Comparison of ENCODE assay signal across 1 cellular context in the genomic region with DNA sequence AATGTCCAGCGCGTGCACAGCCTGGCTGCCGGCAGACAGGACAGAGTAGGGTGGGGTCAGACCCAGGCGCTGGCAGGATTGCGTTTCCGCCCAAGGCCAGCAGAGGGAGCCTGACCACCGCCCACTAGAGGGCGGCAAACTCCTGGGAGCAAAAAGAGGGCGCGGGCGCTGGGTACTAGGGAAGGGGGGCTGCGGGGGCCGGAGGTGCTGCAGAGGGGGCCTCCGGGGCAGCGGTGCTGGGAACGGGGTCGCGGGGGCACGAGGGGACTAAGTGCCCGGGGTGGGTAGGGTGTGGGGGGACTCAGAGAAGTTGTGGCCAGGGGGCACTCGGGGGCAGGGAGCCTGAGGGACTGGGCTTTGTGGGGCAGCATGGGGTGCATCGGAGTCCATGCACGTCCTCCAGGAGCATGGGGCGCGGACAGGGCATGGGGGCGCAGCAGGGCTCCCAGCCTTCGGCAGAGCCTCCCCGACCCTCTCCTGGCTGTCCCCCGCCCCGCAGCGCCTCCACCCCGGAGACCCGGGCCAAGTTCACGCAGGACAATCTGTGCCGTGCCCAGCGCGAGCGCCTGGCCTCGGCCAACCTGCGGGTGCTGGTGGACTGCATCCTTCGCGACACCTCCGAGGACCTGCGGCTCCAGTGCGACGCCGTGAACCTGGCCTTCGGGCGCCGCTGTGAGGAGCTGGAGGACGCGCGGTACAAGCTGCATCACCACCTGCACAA.
TF ChIP-seq lines count a peak whose summit lies in the region.

No MANE protein-coding gene starts in this region.

TF ChIP-seq in K562, 482 proteins besides CTCF, POLR2A, EP300 and RAD21 (continued from another document and continues in another):
- TF ChIP-seq TBP (optimal IDR thresholded peaks at IDR 0.05; ENCODE audit: low read depth, low read length) = no peak
- TF ChIP-seq KAT2B (IDR thresholded peaks at IDR 0.05; ENCODE audit: low read depth, low read length) = peak; percentile 52
- no peak for TF ChIP-seq ZNF133 (CRISPR knock-in tag; IDR thresholded peaks at IDR 0.05)
- no peak for TF ChIP-seq ESRRA (IDR thresholded peaks at IDR 0.05; ENCODE audit: borderline replicate concordance, low read depth)
- no peak for TF ChIP-seq ZNF644 (tag; IDR thresholded peaks at IDR 0.05; ENCODE audit: low read depth)
- TF ChIP-seq, protein P1, sequence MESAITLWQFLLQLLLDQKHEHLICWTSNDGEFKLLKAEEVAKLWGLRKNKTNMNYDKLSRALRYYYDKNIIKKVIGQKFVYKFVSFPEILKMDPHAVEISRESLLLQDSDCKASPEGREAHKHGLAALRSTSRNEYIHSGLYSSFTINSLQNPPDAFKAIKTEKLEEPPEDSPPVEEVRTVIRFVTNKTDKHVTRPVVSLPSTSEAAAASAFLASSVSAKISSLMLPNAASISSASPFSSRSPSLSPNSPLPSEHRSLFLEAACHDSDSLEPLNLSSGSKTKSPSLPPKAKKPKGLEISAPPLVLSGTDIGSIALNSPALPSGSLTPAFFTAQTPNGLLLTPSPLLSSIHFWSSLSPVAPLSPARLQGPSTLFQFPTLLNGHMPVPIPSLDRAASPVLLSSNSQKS (CRISPR knock-in tag; IDR thresholded peaks at IDR 0.05) = no peak
- TF ChIP-seq MYBL2 (IDR thresholded peaks at IDR 0.05; ENCODE audit: low read depth) = no peak
- TF ChIP-seq MYBL2 (CRISPR knock-in tag; IDR thresholded peaks at IDR 0.05; ENCODE audit: borderline replicate concordance) = no peak
- TF ChIP-seq, protein P2, sequence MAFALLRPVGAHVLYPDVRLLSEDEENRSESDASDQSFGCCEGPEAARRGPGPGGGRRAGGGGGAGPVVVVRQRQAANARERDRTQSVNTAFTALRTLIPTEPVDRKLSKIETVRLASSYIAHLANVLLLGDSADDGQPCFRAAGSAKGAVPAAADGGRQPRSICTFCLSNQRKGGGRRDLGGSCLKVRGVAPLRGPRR (CRISPR knock-in tag; IDR thresholded peaks at IDR 0.05) = no peak
- 0 out of 2 replicates have a peak, but pooled peaks have one; percentile 22 for TF ChIP-seq ZBTB7A (IDR thresholded peaks at IDR 0.05; ENCODE audit: borderline replicate concordance, control insufficient read depth, low read depth, low read length)
- no peak for TF ChIP-seq CREB1 (IDR thresholded peaks at IDR 0.05)
- TF ChIP-seq CREB1 (CRISPR knock-in tag; IDR thresholded peaks at IDR 0.05) = no peak
- TF ChIP-seq, protein P3, sequence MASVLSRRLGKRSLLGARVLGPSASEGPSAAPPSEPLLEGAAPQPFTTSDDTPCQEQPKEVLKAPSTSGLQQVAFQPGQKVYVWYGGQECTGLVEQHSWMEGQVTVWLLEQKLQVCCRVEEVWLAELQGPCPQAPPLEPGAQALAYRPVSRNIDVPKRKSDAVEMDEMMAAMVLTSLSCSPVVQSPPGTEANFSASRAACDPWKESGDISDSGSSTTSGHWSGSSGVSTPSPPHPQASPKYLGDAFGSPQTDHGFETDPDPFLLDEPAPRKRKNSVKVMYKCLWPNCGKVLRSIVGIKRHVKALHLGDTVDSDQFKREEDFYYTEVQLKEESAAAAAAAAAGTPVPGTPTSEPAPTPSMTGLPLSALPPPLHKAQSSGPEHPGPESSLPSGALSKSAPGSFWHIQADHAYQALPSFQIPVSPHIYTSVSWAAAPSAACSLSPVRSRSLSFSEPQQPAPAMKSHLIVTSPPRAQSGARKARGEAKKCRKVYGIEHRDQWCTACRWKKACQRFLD (CRISPR knock-in tag; IDR thresholded peaks at IDR 0.05) = no peak
- TF ChIP-seq, protein P4, sequence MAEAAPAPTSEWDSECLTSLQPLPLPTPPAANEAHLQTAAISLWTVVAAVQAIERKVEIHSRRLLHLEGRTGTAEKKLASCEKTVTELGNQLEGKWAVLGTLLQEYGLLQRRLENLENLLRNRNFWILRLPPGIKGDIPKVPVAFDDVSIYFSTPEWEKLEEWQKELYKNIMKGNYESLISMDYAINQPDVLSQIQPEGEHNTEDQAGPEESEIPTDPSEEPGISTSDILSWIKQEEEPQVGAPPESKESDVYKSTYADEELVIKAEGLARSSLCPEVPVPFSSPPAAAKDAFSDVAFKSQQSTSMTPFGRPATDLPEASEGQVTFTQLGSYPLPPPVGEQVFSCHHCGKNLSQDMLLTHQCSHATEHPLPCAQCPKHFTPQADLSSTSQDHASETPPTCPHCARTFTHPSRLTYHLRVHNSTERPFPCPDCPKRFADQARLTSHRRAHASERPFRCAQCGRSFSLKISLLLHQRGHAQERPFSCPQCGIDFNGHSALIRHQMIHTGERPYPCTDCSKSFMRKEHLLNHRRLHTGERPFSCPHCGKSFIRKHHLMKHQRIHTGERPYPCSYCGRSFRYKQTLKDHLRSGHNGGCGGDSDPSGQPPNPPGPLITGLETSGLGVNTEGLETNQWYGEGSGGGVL (CRISPR knock-in tag; IDR thresholded peaks at IDR 0.05) = no peak
- TF ChIP-seq, protein P5, sequence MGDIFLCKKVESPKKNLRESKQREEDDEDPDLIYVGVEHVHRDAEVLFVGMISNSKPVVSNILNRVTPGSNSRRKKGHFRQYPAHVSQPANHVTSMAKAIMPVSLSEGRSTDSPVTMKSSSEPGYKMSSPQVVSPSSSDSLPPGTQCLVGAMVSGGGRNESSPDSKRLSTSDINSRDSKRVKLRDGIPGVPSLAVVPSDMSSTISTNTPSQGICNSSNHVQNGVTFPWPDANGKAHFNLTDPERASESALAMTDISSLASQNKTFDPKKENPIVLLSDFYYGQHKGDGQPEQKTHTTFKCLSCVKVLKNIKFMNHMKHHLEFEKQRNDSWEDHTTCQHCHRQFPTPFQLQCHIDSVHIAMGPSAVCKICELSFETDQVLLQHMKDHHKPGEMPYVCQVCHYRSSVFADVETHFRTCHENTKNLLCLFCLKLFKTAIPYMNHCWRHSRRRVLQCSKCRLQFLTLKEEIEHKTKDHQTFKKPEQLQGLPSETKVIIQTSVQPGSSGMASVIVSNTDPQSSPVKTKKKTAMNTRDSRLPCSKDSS (IDR thresholded peaks at IDR 0.05; ENCODE audit: low read depth, partially characterized antibody) = no peak
- no peak for TF ChIP-seq STAT5A (IDR thresholded peaks at IDR 0.05; ENCODE audit: borderline replicate concordance, low read length)
- no peak for TF ChIP-seq SP1 (CRISPR knock-in tag; IDR thresholded peaks at IDR 0.05)
- 0 out of 2 replicates have a peak, but pooled peaks have one; percentile 17 for TF ChIP-seq JUND (IDR thresholded peaks at IDR 0.05; ENCODE audit: borderline replicate concordance, low read depth, low read length)
- no peak for TF ChIP-seq JUND (tag; IDR thresholded peaks at IDR 0.05; ENCODE audit: borderline replicate concordance, low read depth, low read length)
- TF ChIP-seq CBX8 (IDR thresholded peaks at IDR 0.05; ENCODE audit: borderline replicate concordance, extremely low read depth, low read depth, low read length, poor library complexity, severe bottlenecking) = no peak
- TF ChIP-seq, protein P6, sequence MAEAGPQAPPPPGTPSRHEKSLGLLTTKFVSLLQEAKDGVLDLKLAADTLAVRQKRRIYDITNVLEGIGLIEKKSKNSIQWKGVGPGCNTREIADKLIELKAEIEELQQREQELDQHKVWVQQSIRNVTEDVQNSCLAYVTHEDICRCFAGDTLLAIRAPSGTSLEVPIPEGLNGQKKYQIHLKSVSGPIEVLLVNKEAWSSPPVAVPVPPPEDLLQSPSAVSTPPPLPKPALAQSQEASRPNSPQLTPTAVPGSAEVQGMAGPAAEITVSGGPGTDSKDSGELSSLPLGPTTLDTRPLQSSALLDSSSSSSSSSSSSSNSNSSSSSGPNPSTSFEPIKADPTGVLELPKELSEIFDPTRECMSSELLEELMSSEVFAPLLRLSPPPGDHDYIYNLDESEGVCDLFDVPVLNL (CRISPR knock-in tag; IDR thresholded peaks at IDR 0.05; ENCODE audit: low read depth) = no peak
- TF ChIP-seq, protein P7, sequence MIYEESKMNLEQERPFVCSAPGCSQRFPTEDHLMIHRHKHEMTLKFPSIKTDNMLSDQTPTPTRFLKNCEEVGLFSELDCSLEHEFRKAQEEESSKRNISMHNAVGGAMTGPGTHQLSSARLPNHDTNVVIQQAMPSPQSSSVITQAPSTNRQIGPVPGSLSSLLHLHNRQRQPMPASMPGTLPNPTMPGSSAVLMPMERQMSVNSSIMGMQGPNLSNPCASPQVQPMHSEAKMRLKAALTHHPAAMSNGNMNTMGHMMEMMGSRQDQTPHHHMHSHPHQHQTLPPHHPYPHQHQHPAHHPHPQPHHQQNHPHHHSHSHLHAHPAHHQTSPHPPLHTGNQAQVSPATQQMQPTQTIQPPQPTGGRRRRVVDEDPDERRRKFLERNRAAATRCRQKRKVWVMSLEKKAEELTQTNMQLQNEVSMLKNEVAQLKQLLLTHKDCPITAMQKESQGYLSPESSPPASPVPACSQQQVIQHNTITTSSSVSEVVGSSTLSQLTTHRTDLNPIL (CRISPR knock-in tag; IDR thresholded peaks at IDR 0.05) = no peak
- peak; percentile 66 for TF ChIP-seq KLF16 (IDR thresholded peaks at IDR 0.05)
- TF ChIP-seq FOXK1 (CRISPR knock-in tag; IDR thresholded peaks at IDR 0.05; ENCODE audit: borderline replicate concordance) = no peak
- TF ChIP-seq, protein P8, sequence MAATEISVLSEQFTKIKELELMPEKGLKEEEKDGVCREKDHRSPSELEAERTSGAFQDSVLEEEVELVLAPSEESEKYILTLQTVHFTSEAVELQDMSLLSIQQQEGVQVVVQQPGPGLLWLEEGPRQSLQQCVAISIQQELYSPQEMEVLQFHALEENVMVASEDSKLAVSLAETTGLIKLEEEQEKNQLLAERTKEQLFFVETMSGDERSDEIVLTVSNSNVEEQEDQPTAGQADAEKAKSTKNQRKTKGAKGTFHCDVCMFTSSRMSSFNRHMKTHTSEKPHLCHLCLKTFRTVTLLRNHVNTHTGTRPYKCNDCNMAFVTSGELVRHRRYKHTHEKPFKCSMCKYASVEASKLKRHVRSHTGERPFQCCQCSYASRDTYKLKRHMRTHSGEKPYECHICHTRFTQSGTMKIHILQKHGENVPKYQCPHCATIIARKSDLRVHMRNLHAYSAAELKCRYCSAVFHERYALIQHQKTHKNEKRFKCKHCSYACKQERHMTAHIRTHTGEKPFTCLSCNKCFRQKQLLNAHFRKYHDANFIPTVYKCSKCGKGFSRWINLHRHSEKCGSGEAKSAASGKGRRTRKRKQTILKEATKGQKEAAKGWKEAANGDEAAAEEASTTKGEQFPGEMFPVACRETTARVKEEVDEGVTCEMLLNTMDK (IDR thresholded peaks at IDR 0.05; ENCODE audit: borderline replicate concordance, insufficient read depth, low read depth, low read length, poor library complexity, severe bottlenecking) = peak; percentile 95
- no peak for TF ChIP-seq XRCC4 (IDR thresholded peaks at IDR 0.05; ENCODE audit: extremely low read depth, insufficient read depth, insufficient read length)
- TF ChIP-seq TAF9B (IDR thresholded peaks at IDR 0.05; ENCODE audit: partially characterized antibody) = no peak
- TF ChIP-seq NR4A1 (CRISPR knock-in tag; IDR thresholded peaks at IDR 0.05) = no peak
- no peak for TF ChIP-seq NR4A1 (tag; IDR thresholded peaks at IDR 0.05)
- TF ChIP-seq, protein P9, sequence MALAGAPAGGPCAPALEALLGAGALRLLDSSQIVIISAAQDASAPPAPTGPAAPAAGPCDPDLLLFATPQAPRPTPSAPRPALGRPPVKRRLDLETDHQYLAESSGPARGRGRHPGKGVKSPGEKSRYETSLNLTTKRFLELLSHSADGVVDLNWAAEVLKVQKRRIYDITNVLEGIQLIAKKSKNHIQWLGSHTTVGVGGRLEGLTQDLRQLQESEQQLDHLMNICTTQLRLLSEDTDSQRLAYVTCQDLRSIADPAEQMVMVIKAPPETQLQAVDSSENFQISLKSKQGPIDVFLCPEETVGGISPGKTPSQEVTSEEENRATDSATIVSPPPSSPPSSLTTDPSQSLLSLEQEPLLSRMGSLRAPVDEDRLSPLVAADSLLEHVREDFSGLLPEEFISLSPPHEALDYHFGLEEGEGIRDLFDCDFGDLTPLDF (CRISPR knock-in tag; IDR thresholded peaks at IDR 0.05) = no peak
- TF ChIP-seq, protein P10, sequence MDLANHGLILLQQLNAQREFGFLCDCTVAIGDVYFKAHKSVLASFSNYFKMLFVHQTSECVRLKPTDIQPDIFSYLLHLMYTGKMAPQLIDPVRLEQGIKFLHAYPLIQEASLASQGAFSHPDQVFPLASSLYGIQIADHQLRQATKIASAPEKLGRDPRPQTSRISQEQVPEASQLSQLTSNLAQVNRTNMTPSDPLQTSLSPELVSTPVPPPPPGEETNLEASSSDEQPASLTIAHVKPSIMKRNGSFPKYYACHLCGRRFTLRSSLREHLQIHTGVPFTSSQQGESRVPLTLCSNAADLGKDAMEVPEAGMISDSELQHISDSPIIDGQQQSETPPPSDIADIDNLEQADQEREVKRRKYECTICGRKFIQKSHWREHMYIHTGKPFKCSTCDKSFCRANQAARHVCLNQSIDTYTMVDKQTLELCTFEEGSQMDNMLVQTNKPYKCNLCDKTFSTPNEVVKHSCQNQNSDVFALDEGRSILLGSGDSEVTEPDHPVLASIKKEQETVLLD (IDR thresholded peaks at IDR 0.05) = no peak
